ENCODE assay signal across 8 cellular contexts in genomic region chr13:32650705-32651311, GRCh38.
DNase-seq lines count a peak whose midpoint lies in the region; ATAC-seq, FAIRE-seq and TF ChIP-seq lines count a peak whose summit lies in the region.

No MANE protein-coding gene starts in this region.

- H3K27ac ChIP-seq in endothelial cell of umbilical vein (ENCODE audit: insufficient read depth, low read depth, low read length) (no peak overlapping the region), stomach (no peak overlapping the region)
- no peak overlapping the region for H3K27ac ChIP-seq in naive thymus-derived CD4-positive, alpha-beta T cell (ENCODE audit: low read depth, low read length)

- H3K9ac ChIP-seq in endothelial cell of umbilical vein (replicated peaks; ENCODE audit: extremely low read depth, insufficient read depth, low read length): no peak overlapping the region

- no peaks in the 10 kb centered on the region for H3K27me3 Mint-ChIP-seq in activated CD4-positive, alpha-beta memory T cell treated with anti-CD3 and anti-CD28 coated beads, Interleukin-2, amount 10 ng/mL, durations not matched to agents 7 days and 5 days
- no peaks in the 10 kb centered on the region for H3K27me3 Mint-ChIP-seq in naive thymus-derived CD4-positive, alpha-beta T cell

- ATAC-seq in GM18505 (IDR thresholded peaks at IDR 0.05; ENCODE audit: unreplicated experiment) (peak; percentile 54), HG03045 (IDR thresholded peaks at IDR 0.05; ENCODE audit: unreplicated experiment) (peak; percentile 77)
- peak; percentile 91 for ATAC-seq in naive thymus-derived CD4-positive, alpha-beta T cell

- 19 to 35% (median 26%) methylated on average over 3 of the region's 3 CpGs for WGBS in stomach, 5 donors

- H3K36me3 Mint-ChIP-seq in activated CD4-positive, alpha-beta memory T cell treated with anti-CD3 and anti-CD28 coated beads, Interleukin-2, amount 10 ng/mL, durations not matched to agents 7 days and 5 days (ENCODE audit: low read depth): peaks cover 29% of the 10 kb centered on the region
- H3K36me3 Mint-ChIP-seq in naive thymus-derived CD4-positive, alpha-beta T cell: peaks cover 5 to 30% (median 28%) of the 10 kb centered on the region in 5 donors

- no peaks in the 10 kb centered on the region for H3K9me3 ChIP-seq in endothelial cell of umbilical vein (replicated peaks; ENCODE audit: control insufficient read depth, insufficient read depth, low read length)
- H3K9me3 ChIP-seq in naive thymus-derived CD4-positive, alpha-beta T cell (ENCODE audit: control insufficient read depth in 2 of 3, low read length in 3 of 3): no peaks in the 10 kb centered on the region
- H3K9me3 ChIP-seq in stomach: no peaks in the 10 kb centered on the region

- no peaks in the 10 kb centered on the region for H3K9me1 ChIP-seq in endothelial cell of umbilical vein (replicated peaks; ENCODE audit: control insufficient read depth, extremely low read depth, insufficient read depth, low read length)

- peaks cover 30% of the 10 kb centered on the region for H3K4me1 Mint-ChIP-seq in activated CD4-positive, alpha-beta memory T cell treated with anti-CD3 and anti-CD28 coated beads, Interleukin-2, amount 10 ng/mL, durations not matched to agents 7 days and 5 days
- peaks cover 23 to 55% (median 40%) of the 10 kb centered on the region in 7 donors for H3K4me1 Mint-ChIP-seq in naive thymus-derived CD4-positive, alpha-beta T cell

- CTCF ChIA-PET in AG04449 (lab: Yijun Ruan, JAX) (interaction anchor here (0.6 to 6.3 kb wide), 28 partner anchors 10 to 741 kb away, joined by 3 to 69 read pairs (median 6); partner anchors contain the start of gene PDS5B), endothelial cell of umbilical vein (lab: Charles Lee) (interaction anchor here (0.8 to 4.9 kb wide), 29 partner anchors 8 to 892 kb away, joined by 3 to 64 read pairs (median 4); partner anchors contain the start of gene PDS5B)
- CTCF ChIA-PET in activated CD4-positive, alpha-beta memory T cell treated with anti-CD3 and anti-CD28 coated beads, Interleukin-2, amount 10 ng/mL, durations not matched to agents 7 days and 5 days (lab: Charles Lee): interaction anchor here (0.6 to 4.4 kb wide), 29 partner anchors 9 to 485 kb away, joined by 3 to 46 read pairs (median 4); partner anchors contain the start of gene PDS5B
- CTCF ChIA-PET in naive thymus-derived CD4-positive, alpha-beta T cell (lab: Charles Lee): interaction anchor here (0.6 to 2.8 kb wide), 16 partner anchors 8 to 248 kb away, joined by 3 to 14 read pairs (median 4); partner anchors contain the start of gene PDS5B

- H3K27me3 ChIP-seq in endothelial cell of umbilical vein (ENCODE audit: control insufficient read depth in 2 of 2, insufficient read depth in 2 of 2, low read length in 2 of 2) (no peaks in the 10 kb centered on the region), stomach (no peaks in the 10 kb centered on the region)
- H3K27me3 ChIP-seq in naive thymus-derived CD4-positive, alpha-beta T cell (ENCODE audit: control insufficient read depth in 2 of 2, insufficient read depth in 2 of 2, low read length in 2 of 2): no peaks in the 10 kb centered on the region

- peak; percentile 79 for FAIRE-seq in endothelial cell of umbilical vein (lab: Jason Lieb, UNC)

- POLR2A ChIA-PET in AG04449 (lab: Yijun Ruan, JAX): no interaction called here
- POLR2A ChIA-PET in activated CD4-positive, alpha-beta memory T cell treated with anti-CD3 and anti-CD28 coated beads, Interleukin-2, amount 10 ng/mL, durations not matched to agents 7 days and 5 days (lab: Charles Lee): interaction anchor here (0.8 to 2.1 kb wide), 4 partner anchors 9 to 892 kb away, joined by 3 to 8 read pairs (median 6); partner anchors contain the start of gene PDS5B
- POLR2A ChIA-PET in endothelial cell of umbilical vein (lab: Charles Lee): no interaction called here
- POLR2A ChIA-PET in naive thymus-derived CD4-positive, alpha-beta T cell (lab: Charles Lee): interaction anchor here (0.7 to 1.8 kb wide), 3 partner anchors 19 to 65 kb away, joined by 3 to 6 read pairs (median 4); partner anchors contain the start of gene PDS5B

- peaks cover 11% of the 10 kb centered on the region for H3K9me3 Mint-ChIP-seq in activated CD4-positive, alpha-beta memory T cell treated with anti-CD3 and anti-CD28 coated beads, Interleukin-2, amount 10 ng/mL, durations not matched to agents 7 days and 5 days
- peaks cover 0 to 16% (median 0%) of the 10 kb centered on the region in 11 donors for H3K9me3 Mint-ChIP-seq in naive thymus-derived CD4-positive, alpha-beta T cell

- TF ChIP-seq POLR2A in GM18505 (IDR thresholded peaks at IDR 0.05; ENCODE audit: borderline replicate concordance, extremely low read depth, insufficient read depth, insufficient read length): no peak
- no peak for TF ChIP-seq POLR2A in endothelial cell of umbilical vein (IDR thresholded peaks at IDR 0.05; ENCODE audit: low read depth, low read length)
- TF ChIP-seq POLR2A in stomach (IDR thresholded peaks at IDR 0.05): no peak

- no peak for TF ChIP-seq EP300 in stomach (IDR thresholded peaks at IDR 0.05)

- intact Hi-C loops in endothelial cell of umbilical vein (cut with micrococcal nuclease) (loop anchor here (1.0 kb wide), 1 partner anchor 65 kb away; the partner anchor contains the start of gene PDS5B), stomach (cut with DNase I; ENCODE audit: low total_unique reads) (no loop called here)
- intact Hi-C loops in naive thymus-derived CD4-positive, alpha-beta T cell (cut with micrococcal nuclease): loop anchor here (1.0 to 5.0 kb wide), 8 partner anchors 12 to 892 kb away; partner anchors contain the start of genes PDS5B (in 2 of the 2), BRCA2 (in 1 of the 2), N4BP2L2 (in 1 of the 2) and ZAR1L (in 1 of the 2)

- H3K4me3 Mint-ChIP-seq in activated CD4-positive, alpha-beta memory T cell treated with anti-CD3 and anti-CD28 coated beads, Interleukin-2, amount 10 ng/mL, durations not matched to agents 7 days and 5 days: no peak overlapping the region
- H3K4me3 Mint-ChIP-seq in naive thymus-derived CD4-positive, alpha-beta T cell: no peak overlapping the region

- H3K79me2 ChIP-seq in endothelial cell of umbilical vein (ENCODE audit: control insufficient read depth, insufficient read depth, low read length): peaks cover 64% of the 10 kb centered on the region

- TF ChIP-seq CTCF in AG04449 (IDR thresholded peaks at IDR 0.05; ENCODE audit: insufficient read depth, low read length, missing control alignments) (peak; percentile 71), endothelial cell of umbilical vein (IDR thresholded peaks at IDR 0.05; ENCODE audit: extremely low read depth in 1 of 2, insufficient read depth in 1 of 2, low read depth in 1 of 2, low read length in 2 of 2) (peak; percentile 73 to 78), stomach (IDR thresholded peaks at IDR 0.05) (peak in 5 of 7 experiments; percentile 22 to 68 (median 60))

- peaks cover 3% of the 10 kb centered on the region for H4K20me1 ChIP-seq in endothelial cell of umbilical vein (replicated peaks; ENCODE audit: control insufficient read depth, extremely low read depth, insufficient read depth, low read length)

- no peaks in the 10 kb centered on the region for H3K4me1 ChIP-seq in endothelial cell of umbilical vein (ENCODE audit: control insufficient read depth, extremely low read depth, insufficient read depth, low read length)
- peaks cover 0 to 10% of the 10 kb centered on the region in 2 donors for H3K4me1 ChIP-seq in naive thymus-derived CD4-positive, alpha-beta T cell (ENCODE audit: control insufficient read depth in 2 of 2, insufficient read depth in 2 of 2, low read length in 2 of 2)
- H3K4me1 ChIP-seq in stomach: peaks cover 0 to 41% (median 14%) of the 10 kb centered on the region in 4 donors

- no peak overlapping the region for H3K4me2 ChIP-seq in endothelial cell of umbilical vein (ENCODE audit: insufficient read depth, low read length)

- H3K27ac Mint-ChIP-seq in activated CD4-positive, alpha-beta memory T cell treated with anti-CD3 and anti-CD28 coated beads, Interleukin-2, amount 10 ng/mL, durations not matched to agents 7 days and 5 days: no peak overlapping the region
- H3K27ac Mint-ChIP-seq in naive thymus-derived CD4-positive, alpha-beta T cell: peak overlapping the region in 1 of 9 donors; percentile 21

- DNase-seq in AG04449 (ENCODE audit: low read depth, low spot score): no peak
- DNase-seq in NCI-H748 treated with DMSO at 0.1 percent for 48 hours (lab: John Stamatoyannopoulos, UW): peak; percentile 92
- DNase-seq in activated CD4-positive, alpha-beta memory T cell treated with anti-CD3 and anti-CD28 coated beads, Interleukin-2, amount 10 ng/mL, durations not matched to agents 7 days and 5 days: peak; percentile 64
- DNase-seq in endothelial cell of umbilical vein (ENCODE audit: low read depth, low spot score): peak; percentile 77
- peak in 8 of 9 donors; percentile 16 to 55 (median 41) for DNase-seq in naive thymus-derived CD4-positive, alpha-beta T cell
- DNase-seq in stomach: peak; percentile 59

- H3K4me3 ChIP-seq in AG04449 (ENCODE audit: low read depth, low read length): no peak overlapping the region
- no peak overlapping the region for H3K4me3 ChIP-seq in endothelial cell of umbilical vein (replicated peaks in 1 of 3; ENCODE audit: insufficient read depth in 1 of 3, low read depth in 1 of 3, low read length in 3 of 3)
- H3K4me3 ChIP-seq in naive thymus-derived CD4-positive, alpha-beta T cell (ENCODE audit: low read length): no peak overlapping the region
- no peak overlapping the region for H3K4me3 ChIP-seq in stomach

- H2AFZ ChIP-seq in endothelial cell of umbilical vein (ENCODE audit: low read depth, low read length): no peak overlapping the region

- H3K36me3 ChIP-seq in endothelial cell of umbilical vein (ENCODE audit: control insufficient read depth in 2 of 2, extremely low read depth in 1 of 2, insufficient read depth in 2 of 2, low read length in 2 of 2) (no peaks in the 10 kb centered on the region), stomach (no peaks in the 10 kb centered on the region)
- H3K36me3 ChIP-seq in naive thymus-derived CD4-positive, alpha-beta T cell (ENCODE audit: control insufficient read depth in 2 of 3, insufficient read depth in 3 of 3, low read length in 3 of 3): no peaks in the 10 kb centered on the region

- dilution Hi-C loops in endothelial cell of umbilical vein (cut with MboI; ENCODE audit: extremely low pct_ligation_motif_present, low sequenced_read_pairs): no loop called here

- no TSS peak for BruUV-seq in endothelial cell of umbilical vein (replicated peaks; lab: Mats Ljungman, UMichigan)

TF ChIP-seq in endothelial cell of umbilical vein, 7 proteins besides CTCF, POLR2A, EP300 and RAD21 (continues in another document):
- TF ChIP-seq POLR2AphosphoS5 (IDR thresholded peaks at IDR 0.05; ENCODE audit: insufficient read depth, low read depth, low read length): no peak
- no peak for TF ChIP-seq GATA2 (IDR thresholded peaks at IDR 0.05; ENCODE audit: insufficient read depth, insufficient read length, low read depth, low read length)
- TF ChIP-seq MYC (IDR thresholded peaks at IDR 0.05; ENCODE audit: low read depth, low read length): no peak
- TF ChIP-seq FOS (IDR thresholded peaks at IDR 0.05; ENCODE audit: borderline replicate concordance, insufficient read depth, low read length): no peak
- no peak for TF ChIP-seq JUN (IDR thresholded peaks at IDR 0.05; ENCODE audit: borderline replicate concordance, insufficient read depth, insufficient read length, low read depth)
- TF ChIP-seq EZH2 (IDR thresholded peaks at IDR 0.05; ENCODE audit: borderline replicate concordance, low read depth, low read length, severe bottlenecking): no peak

Comparison
In these comparisons a context has a peak if more than half of its experiments do, and no peak if none do; other contexts are left out.
1. POLR2A ChIA-PET loops: an anchor here in activated CD4-positive, alpha-beta memory T cell treated with anti-CD3 and anti-CD28 coated beads, Interleukin-2, amount 10 ng/mL, durations not matched to agents 7 days and 5 days (0.8 to 2.1 kb wide) and naive thymus-derived CD4-positive, alpha-beta T cell (0.7 to 1.8 kb wide); none called in AG04449 and endothelial cell of umbilical vein.